Comparison of ENCODE assay signal across 12 cellular contexts in the genomic region with DNA sequence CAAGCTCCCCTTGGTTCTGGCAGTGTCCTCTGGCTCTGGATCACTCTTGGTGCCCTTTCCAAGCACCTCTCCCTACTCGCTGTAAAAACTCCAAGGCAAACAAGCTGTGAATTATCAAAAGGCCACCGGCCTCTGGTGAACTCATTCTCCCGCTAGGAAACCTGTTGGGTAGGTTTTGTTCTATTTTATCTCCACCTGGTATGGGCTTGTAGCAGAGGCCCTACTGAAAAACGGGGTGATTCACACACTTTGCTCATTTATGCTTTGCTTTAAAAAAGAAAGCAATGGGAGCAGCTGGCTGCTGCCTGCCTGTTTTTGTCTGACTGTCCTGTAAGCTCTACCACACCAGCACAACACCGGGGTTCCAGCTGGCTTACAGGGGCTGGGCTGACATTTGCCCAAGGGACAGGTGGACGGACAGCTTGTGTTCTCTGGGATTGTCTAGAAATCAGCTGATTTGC. TPM values are rescaled to one million over a fixed set of nuclear protein-coding genes. Genes with fewer than 3 reads are reported as not detected.
A peak's percentile ranks its signal among the peaks of the same experiment; 100 is the strongest.
DNase-seq lines count a peak whose midpoint lies in the region; ATAC-seq and TF ChIP-seq lines count a peak whose summit lies in the region.
"Had no signal": no experiment of that assay in that cellular context is flagged by ENCODE, and none has a peak within 500 bp of the region (broad histone marks: within the 10 kb centered on the region; RNA-seq: fewer than 3 reads in every experiment).

No MANE protein-coding gene starts in this region.

- no peaks in the 10 kb centered on the region for H3K36me3 ChIP-seq in mucosa of descending colon (ENCODE audit: low read depth)

- no peaks in the 10 kb centered on the region for H3K27me3 Mint-ChIP-seq in MCF 10A (ENCODE audit: insufficient read depth, unreplicated experiment)

- intact Hi-C loops in MCF 10A (cut with micrococcal nuclease) (no loop called here), mucosa of descending colon (cut with DNase I, micrococcal nuclease) (no loop called here)

- no peaks in the 10 kb centered on the region for H3K9me3 ChIP-seq in mucosa of descending colon

- H3K4me1 ChIP-seq in mucosa of descending colon (ENCODE audit: low read depth) = peaks cover 45% of the 10 kb centered on the region

- peak; percentile 65 for DNase-seq in LoVo (ENCODE audit: low spot score)
- DNase-seq in MCF 10A (ENCODE audit: unreplicated experiment) = no peak
- peak in 1 of 3 donors; percentile 79 for DNase-seq in mucosa of descending colon
- no peak for DNase-seq in HK-2 (ENCODE audit: unreplicated experiment)
- DNase-seq in GM10266 (ENCODE audit: extremely low spot score) = no peak
- no peak for DNase-seq in stimulated activated naive CD4-positive, alpha-beta T cell treated with Interleukin-2 at 50 U/mL for 16 hours (lab: John Stamatoyannopoulos, UW)
- DNase-seq: nucleus accumbens; stimulated activated CD4-positive, alpha-beta T cell treated with anti-CD3 and anti-CD28 coated beads, Interleukin-4, amount 100 ng/mL, for 24 hours had no signal

- no peaks in the 10 kb centered on the region for H3K9me3 Mint-ChIP-seq in MCF 10A (ENCODE audit: unreplicated experiment)
- H3K9me3 Mint-ChIP-seq: T-helper 2 cell treated with Interferon-gamma antibody and Interleukin-4, amounts not matched to agents 5 μg/mL and 100 μg/mL, for 36 hours had no signal

- peaks cover 7% of the 10 kb centered on the region for H3K36me3 Mint-ChIP-seq in MCF 10A (ENCODE audit: insufficient read depth, unreplicated experiment)

- no TSS peak for BruUV-seq in MCF 10A (replicated peaks; lab: Mats Ljungman, UMichigan)

- H3K4me3 ChIP-seq in mucosa of descending colon = no peak overlapping the region
- H3K4me3 ChIP-seq: K562 had no signal

- CTCF ChIA-PET in MCF 10A (lab: Yijun Ruan, JAX) = no interaction called here

- H3K4me1 Mint-ChIP-seq in MCF 10A (ENCODE audit: insufficient read depth, unreplicated experiment) = peaks cover 24% of the 10 kb centered on the region

- POLR2A ChIA-PET in MCF 10A (lab: Yijun Ruan, JAX) = interaction anchor here (1.0 to 1.3 kb wide), 2 partner anchors 17 to 45 kb away, joined by 5 read pairs; no protein-coding TSS in a partner anchor

- TF ChIP-seq CTCF in C4-2B (conservative IDR thresholded peaks at IDR 0.05) (no peak), MCF 10A (IDR thresholded peaks at IDR 0.05; ENCODE audit: unreplicated experiment) (no peak), mucosa of descending colon (IDR thresholded peaks at IDR 0.05) (no peak), GM10266 (IDR thresholded peaks at IDR 0.05; ENCODE audit: control insufficient read depth, insufficient read depth, low read depth, missing control alignments) (no peak)

- peak overlapping the region; percentile 46 for H3K27ac Mint-ChIP-seq in MCF 10A (ENCODE audit: low read depth, unreplicated experiment)
- H3K27ac Mint-ChIP-seq: T-helper 2 cell treated with Interferon-gamma antibody and Interleukin-4, amounts not matched to agents 5 μg/mL and 100 μg/mL, for 36 hours had no signal

- H3K4me3 Mint-ChIP-seq in MCF 10A (ENCODE audit: unreplicated experiment) = no peak overlapping the region
- H3K4me3 Mint-ChIP-seq: T-helper 2 cell treated with Interferon-gamma antibody and Interleukin-4, amounts not matched to agents 5 μg/mL and 100 μg/mL, for 36 hours had no signal

- peak overlapping the region; percentile 91 for H3K27ac ChIP-seq in C4-2B

- ATAC-seq in mucosa of descending colon (peak; percentile 82), GM18502 (IDR thresholded peaks at IDR 0.05; ENCODE audit: poor library complexity, unreplicated experiment) (no peak)
- ATAC-seq: K562 had no signal

RNA-seq across cellular contexts. Expression of a gene that starts 56.8 kb away (rescaled TPM):
- 57.6 and 59.7 TPM in 2 replicates for total RNA-seq in MCF 10A (2022)
- total RNA-seq in mucosa of descending colon = 10 to 100 TPM; 18.0 to 30.4 (median 29.6) TPM
